8 cellular contexts compared by ENCODE assay signal in genomic region chr21:39003982-39004775, GRCh38.
A peak's percentile ranks its signal among the peaks of the same experiment; 100 is the strongest.
DNase-seq lines count a peak whose midpoint lies in the region; ATAC-seq, FAIRE-seq and TF ChIP-seq lines count a peak whose summit lies in the region.

No MANE protein-coding gene starts in this region.

- H3K9me3 Mint-ChIP-seq in CD8-positive, alpha-beta T cell = no peaks in the 10 kb centered on the region

- POLR2A ChIA-PET in CD8-positive, alpha-beta T cell (lab: Charles Lee) = no interaction called here

- H3K27me3 Mint-ChIP-seq in CD8-positive, alpha-beta T cell (ENCODE audit: low read depth) = no peaks in the 10 kb centered on the region

- no peaks in the 10 kb centered on the region for H3K4me1 ChIP-seq in CD8-positive, alpha-beta T cell (ENCODE audit: insufficient read depth, low read length)
- H3K4me1 ChIP-seq in neutrophil (ENCODE audit: control insufficient read depth in 1 of 2, insufficient read depth in 1 of 2, low read depth in 1 of 2, low read length in 1 of 2) = peaks cover 29 to 34% of the 10 kb centered on the region in 2 experiments

- CTCF ChIA-PET in CD8-positive, alpha-beta T cell (lab: Charles Lee) = interaction anchor here (1.2 kb wide), 1 partner anchor 11 kb away, joined by 3 read pairs; no protein-coding TSS in a partner anchor

- no peak for ATAC-seq in CD8-positive, alpha-beta T cell
- no peak for ATAC-seq in HG02981 (IDR thresholded peaks at IDR 0.05; ENCODE audit: unreplicated experiment)

- no peaks in the 10 kb centered on the region for H3K36me3 Mint-ChIP-seq in CD8-positive, alpha-beta T cell

- peaks cover 10% of the 10 kb centered on the region for H3K4me1 Mint-ChIP-seq in CD8-positive, alpha-beta T cell (ENCODE audit: low read depth)

- no peaks in the 10 kb centered on the region for H3K36me3 ChIP-seq in CD8-positive, alpha-beta T cell (ENCODE audit: insufficient read depth, low read length)
- H3K36me3 ChIP-seq in neutrophil = no peaks in the 10 kb centered on the region

- no peaks in the 10 kb centered on the region for H3K9me3 ChIP-seq in CD8-positive, alpha-beta T cell (ENCODE audit: low read length)
- no peaks in the 10 kb centered on the region for H3K9me3 ChIP-seq in neutrophil

- no peak overlapping the region for H3K27ac ChIP-seq in CD8-positive, alpha-beta T cell (ENCODE audit: low read depth, low read length)
- peak overlapping the region; percentile 75 for H3K27ac ChIP-seq in neutrophil

- H3K27me3 ChIP-seq in CD8-positive, alpha-beta T cell (ENCODE audit: insufficient read depth, low read length) = no peaks in the 10 kb centered on the region
- no peaks in the 10 kb centered on the region for H3K27me3 ChIP-seq in neutrophil

- peak overlapping the region; percentile 8 for H3K27ac Mint-ChIP-seq in CD8-positive, alpha-beta T cell

- H3K4me3 Mint-ChIP-seq in CD8-positive, alpha-beta T cell = peak overlapping the region; percentile 62

- no peak for DNase-seq in CD8-positive, alpha-beta T cell
- DNase-seq in NCI-H69 (lab: John Stamatoyannopoulos, UW) (peak; percentile 10), NCI-H524 treated with DMSO at 0.1 percent for 48 hours (lab: John Stamatoyannopoulos, UW) (no peak), kidney glomerular epithelial cell (lab: John Stamatoyannopoulos, UW) (no peak), A172 (ENCODE audit: low spot score) (no peak)

- FAIRE-seq in endometrium (lab: Jason Lieb, UNC) = peak; percentile 8

- intact Hi-C loops in CD8-positive, alpha-beta T cell (cut with DNase I, micrococcal nuclease) = no loop called here

- H3K4me3 ChIP-seq in CD8-positive, alpha-beta T cell (ENCODE audit: low read depth, low read length) = no peak overlapping the region
- H3K4me3 ChIP-seq in neutrophil (ENCODE audit: low read depth in 1 of 2, low read length in 1 of 2) = peak overlapping the region in 1 of 2 experiments; percentile 21

- TF ChIP-seq CTCF in CD8-positive, alpha-beta T cell (IDR thresholded peaks at IDR 0.05) = no peak
- TF ChIP-seq CTCF in neutrophil (IDR thresholded peaks at IDR 0.05) = no peak
